Comparison of ENCODE assay signal across 9 cellular contexts in the genomic region with DNA sequence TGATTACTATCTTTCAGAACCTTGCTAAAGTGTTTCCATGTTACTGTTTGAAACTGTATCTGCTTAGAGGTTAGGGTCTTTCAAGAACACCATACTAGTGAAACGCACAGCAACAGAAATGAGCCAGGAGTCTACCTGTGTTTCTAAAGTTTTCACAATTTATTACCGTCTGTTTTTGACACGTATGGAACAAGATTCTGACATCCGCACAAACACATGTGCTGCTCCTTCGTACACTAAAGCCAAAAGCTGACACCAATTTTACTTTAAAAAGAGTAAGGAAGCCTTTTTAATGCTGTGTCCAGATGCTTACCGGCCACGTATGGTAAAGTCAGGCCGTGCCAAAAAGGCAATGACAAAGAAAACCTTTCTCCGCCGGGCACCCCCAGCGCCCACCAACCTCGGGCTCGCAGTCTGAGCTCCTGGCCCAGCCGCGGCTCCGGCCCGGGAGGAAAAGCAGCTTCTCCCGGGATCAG. TPM values are rescaled to one million over a fixed set of nuclear protein-coding genes. Genes with fewer than 3 reads are reported as not detected.
A peak's percentile ranks its signal among the peaks of the same experiment; 100 is the strongest.
DNase-seq lines count a peak whose midpoint lies in the region; ATAC-seq, FAIRE-seq and TF ChIP-seq lines count a peak whose summit lies in the region.
"Had no signal": no experiment of that assay in that cellular context is flagged by ENCODE, and none has a peak within 500 bp of the region (broad histone marks: within the 10 kb centered on the region; RNA-seq: fewer than 3 reads in every experiment).

No MANE protein-coding gene starts in this region.

- POLR2A ChIA-PET in GM12878 (lab: Charles Lee), result interaction anchor here (1.2 kb wide), 1 partner anchor 13 kb away, joined by 3 read pairs; no protein-coding TSS in a partner anchor

- WGBS in GM12878 (ENCODE audit: insufficient coverage, insufficient replicate concordance, low lambda C conversion rate, missing lambda C conversion rate), result under 1% methylated on average over 18 of the region's 18 CpGs
- 0 to 3% methylated on average over 1 to 8 of the region's 18 CpGs for WGBS in mesodermal cell (ENCODE audit: insufficient coverage in 2 of 2), 2 experiments

- SMC1A ChIA-PET in GM12878 (lab: Charles Lee; ENCODE audit: uncharacterized antibody, unreplicated experiment), result interaction anchor here (0.6 to 2.8 kb wide), 4 partner anchors 8 to 1733 kb away, joined by 3 to 9 read pairs (median 4); no protein-coding TSS in a partner anchor

- no peaks in the 10 kb centered on the region for H3K9me3 ChIP-seq in GM12878 (replicated peaks; ENCODE audit: control insufficient read depth, insufficient read depth, low read length)
- H3K9me3 ChIP-seq in mesodermal cell (ENCODE audit: control insufficient read depth, low read length), result no peaks in the 10 kb centered on the region

- TF ChIP-seq EP300 in GM12878 (IDR thresholded peaks at IDR 0.05; ENCODE audit: borderline replicate concordance in 1 of 2, control insufficient read depth in 1 of 2, low read depth in 2 of 2, low read length in 2 of 2), result no peak

- ATAC-seq in HG03045 (IDR thresholded peaks at IDR 0.05; ENCODE audit: unreplicated experiment), result peak; percentile 3
- peak; percentile 25 for ATAC-seq in GM12878

- RAD21 ChIA-PET in GM12878 (lab: Charles Lee; ENCODE audit: unreplicated experiment), result interaction anchor here (2.6 kb wide), 1 partner anchor 264 kb away, joined by 11 read pairs; no protein-coding TSS in a partner anchor

- H3K27ac ChIP-seq in GM12878 (ENCODE audit: control insufficient read depth, insufficient read depth) (peak overlapping the region; percentile 94), mesodermal cell (ENCODE audit: low read depth, low read length, severe bottlenecking) (peak overlapping the region; percentile 72)

- peaks cover 0 to 2% of the 10 kb centered on the region in 2 experiments; a peak in 2 of 4 replicates for H3K27me3 ChIP-seq in GM12878 (replicated peaks in 1 of 2; ENCODE audit: control insufficient read depth in 2 of 2, insufficient read depth in 2 of 2, low read length in 1 of 2)

- H3K79me2 ChIP-seq in GM12878 (ENCODE audit: control insufficient read depth, insufficient read depth, low read length), result peaks cover 44% of the 10 kb centered on the region

- TF ChIP-seq CTCF in GM12865 (IDR thresholded peaks at IDR 0.05; ENCODE audit: insufficient read depth, low read depth, low read length, missing control alignments), result no peak
- TF ChIP-seq CTCF in GM12878 (IDR thresholded peaks at IDR 0.05 in 2 of 3, conservative IDR thresholded peaks at IDR 0.05 in 1 of 3; ENCODE audit: control insufficient read depth in 2 of 3, extremely low read depth in 1 of 3, insufficient read depth in 1 of 3, low read depth in 3 of 3, low read length in 3 of 3), result no peak

- CTCF ChIA-PET in GM12878 (lab: Yijun Ruan, JAX), result interaction anchor here (0.7 to 4.4 kb wide), 18 partner anchors 8 to 436 kb away, joined by 3 to 32 read pairs (median 5); a partner anchor contains a TSS

- H2AFZ ChIP-seq in GM12878 (ENCODE audit: control insufficient read depth, low read depth, low read length), result no peak overlapping the region; the same call in 1 of the 2 replicates

- H3K9ac ChIP-seq in GM12878 (ENCODE audit: control insufficient read depth, insufficient read depth, low read length), result peak overlapping the region; percentile 99

- no peaks in the 10 kb centered on the region; the same call in 1 of the 2 replicates for H4K20me1 ChIP-seq in GM12878 (ENCODE audit: control insufficient read depth, insufficient read depth)

- peaks cover 13 to 33% of the 10 kb centered on the region in 2 experiments for H3K36me3 ChIP-seq in GM12878 (ENCODE audit: control insufficient read depth in 2 of 2, insufficient read depth in 2 of 2, low read length in 1 of 2)
- peaks cover 42% of the 10 kb centered on the region for H3K36me3 ChIP-seq in mesodermal cell (ENCODE audit: control insufficient read depth, insufficient read depth, low read length)

- FAIRE-seq in GM12878 (lab: Jason Lieb, UNC), result peak; percentile 89

- TSS peak; percentile 62 for BruUV-seq in GM12878 (replicated peaks; lab: Mats Ljungman, UMichigan)

- H3K4me1 ChIP-seq in GM12878 (ENCODE audit: control insufficient read depth, insufficient read depth, low read length), result peaks cover 4% of the 10 kb centered on the region; the same call in 1 of the 2 replicates
- H3K4me1 ChIP-seq in mesodermal cell (ENCODE audit: control insufficient read depth, insufficient read depth, low read length, poor library complexity, severe bottlenecking), result peaks cover 10% of the 10 kb centered on the region

- peak overlapping the region; percentile 90 for H3K4me3 ChIP-seq in GM12865 (ENCODE audit: low read depth, low read length)
- H3K4me3 ChIP-seq in GM12878, result peak overlapping the region; percentile 83
- H3K4me3 ChIP-seq in mesodermal cell (ENCODE audit: extremely low read depth, insufficient read depth, low read length, poor library complexity, severe bottlenecking), result peak overlapping the region; percentile 68

- no peak for TF ChIP-seq POLR2A in GM12878 (IDR thresholded peaks at IDR 0.05; ENCODE audit: low read depth, low read length)

- TF ChIP-seq RAD21 in GM12878 (IDR thresholded peaks at IDR 0.05; ENCODE audit: insufficient read depth, low read depth, low read length), result no peak

- DNase-seq in GM12865 (ENCODE audit: low read depth) (no peak), GM12878 (ENCODE audit: low read depth, low spot score) (no peak), NCI-H82 (lab: John Stamatoyannopoulos, UW) (no peak), foreskin melanocyte (no peak), NCI-H1436 (lab: John Stamatoyannopoulos, UW) (no peak), H4 (ENCODE audit: low spot score) (no peak)

- intact Hi-C loops in GM12878 (cut with micrococcal nuclease; ENCODE audit: unreplicated experiment), result no loop called here

- peak overlapping the region; percentile 68 for H3K4me2 ChIP-seq in GM12878 (ENCODE audit: control insufficient read depth, insufficient read depth)

- in situ Hi-C loops in GM12878 (cut with MboI), result loop anchor here (10.0 kb wide), 1 partner anchor 1578 kb away; a partner anchor contains a TSS

RNA-seq across cellular contexts. Expression of a gene that starts 0.5 kb away (rescaled TPM):
- 245 and 264 TPM in 2 replicates for total RNA-seq in GM12878 (2013; cell fraction: nucleolus; rRNA removed)
- 2,058 and 2,209 TPM in 2 replicates for total RNA-seq in GM12878 (2014; rRNA removed)
- 2,377 and 2,415 TPM in 2 replicates for total RNA-seq in GM12878 (2014; rRNA removed; fragmentation: Illumina TruSeq; extraction: Trizol)
- 1,872 and 1,950 TPM in 2 replicates for total RNA-seq in GM12878 (2021)
- polyA plus RNA-seq in GM12878 (2011; ENCODE audit: low read depth), result 3,382 TPM
- 2,950 and 2,951 TPM in 2 replicates for polyA plus RNA-seq in GM12878 (2011; rRNA removed)
- polyA plus RNA-seq in GM12878 (2011; cell fraction: cytosol; rRNA removed), result 3,063 and 3,447 TPM in 2 replicates
- polyA plus RNA-seq in GM12878 (2011; cell fraction: nucleus; rRNA removed), result 1,192 and 1,272 TPM in 2 replicates
- 3,368 and 3,751 TPM in 2 replicates for polyA plus RNA-seq in GM12878 (2012)
- polyA plus RNA-seq in GM12878 (2014; fragmentation: Illumina TruSeq; extraction: Trizol), result 3,485 and 4,083 TPM in 2 replicates
- 1,000 to 10,000 TPM; 1,791 to 1,844 TPM for polyA plus RNA-seq in GM12878 (2014; fragmentation: Nextera tagmentation; extraction: Ambion mirVana)
- polyA plus RNA-seq in GM12878 (2014; rRNA removed), result 2,579 and 2,978 TPM in 2 replicates
- polyA plus RNA-seq in GM12878 (2016; fragmentation: Nextera tagmentation; extraction: Ambion mirVana), result 100 to 1,000 TPM; 655 to 682 TPM
- polyA minus RNA-seq in GM12878 (2011; rRNA and poly(A)+ RNA removed), result 1,871 and 1,904 TPM in 2 replicates
- 549 and 570 TPM in 2 replicates for polyA minus RNA-seq in GM12878 (2011; cell fraction: cytosol; rRNA and poly(A)+ RNA removed)
- polyA minus RNA-seq in GM12878 (2011; cell fraction: nucleus; rRNA and poly(A)+ RNA removed), result 225 and 312 TPM in 2 replicates
- 827 TPM for polyA plus RNA-seq in mesodermal cell (2013, experiment 1 of 2)
- 794 TPM for polyA plus RNA-seq in mesodermal cell (2013, experiment 2 of 2)
- total RNA-seq in H4 (2014; rRNA removed; shearing (Covaris generic)), result 1,565 and 1,610 TPM in 2 replicates

RNA-seq across cellular contexts. Expression of a gene that starts 29.2 kb away (rescaled TPM):
- total RNA-seq in GM12878 (2013; cell fraction: nucleolus; rRNA removed), result not detected in 2 replicates
- total RNA-seq in GM12878 (2014; rRNA removed) (0.22 TPM in 1 of 2 replicates, not detected in the other), GM12878 (2014; rRNA removed; fragmentation: Illumina TruSeq; extraction: Trizol) (not detected in 2 replicates), GM12878 (2021) (not detected in 2 replicates)
- not detected for polyA plus RNA-seq in GM12878 (2011; ENCODE audit: low read depth)
- polyA plus RNA-seq in GM12878 (2011; rRNA removed) (0.30 TPM in 1 of 2 replicates, not detected in the other), GM12878 (2014; fragmentation: Illumina TruSeq; extraction: Trizol) (not detected in 2 replicates), GM12878 (2014; fragmentation: Nextera tagmentation; extraction: Ambion mirVana) (not detected), GM12878 (2014; rRNA removed) (0.36 and 0.56 TPM in 2 replicates), GM12878 (2016; fragmentation: Nextera tagmentation; extraction: Ambion mirVana) (not detected)
- 0.10 TPM in 1 of 2 replicates, not detected in the other for polyA plus RNA-seq in GM12878 (2011; cell fraction: cytosol; rRNA removed)
- polyA plus RNA-seq in GM12878 (2011; cell fraction: nucleus; rRNA removed), result 0.33 TPM in 1 of 2 replicates, not detected in the other
- polyA plus RNA-seq in GM12878 (2012), result not detected in 2 replicates
- polyA minus RNA-seq in GM12878 (2011; rRNA and poly(A)+ RNA removed), result 0.26 TPM in 1 of 2 replicates, not detected in the other
- not detected in 2 replicates for polyA minus RNA-seq in GM12878 (2011; cell fraction: cytosol; rRNA and poly(A)+ RNA removed)
- not detected in 2 replicates for polyA minus RNA-seq in GM12878 (2011; cell fraction: nucleus; rRNA and poly(A)+ RNA removed)
- 3.3 TPM for polyA plus RNA-seq in mesodermal cell (2013, experiment 1 of 2)
- polyA plus RNA-seq in mesodermal cell (2013, experiment 2 of 2), result 1.9 TPM
- total RNA-seq in H4 (2014; rRNA removed; shearing (Covaris generic)), result 0.33 and 1.1 TPM in 2 replicates
- total RNA-seq: T-helper 2 cell treated with Interferon-gamma antibody and Interleukin-4, amounts not matched to agents 100 ng/mL and 5 ng/mL, for 36 hours had no signal

RNA-seq across cellular contexts. Expression of a gene that starts 37.7 kb away (rescaled TPM):
- 3.8 and 4.3 TPM in 2 replicates for total RNA-seq in GM12878 (2013; cell fraction: nucleolus; rRNA removed)
- total RNA-seq in GM12878 (2014; rRNA removed), result 6.5 and 6.6 TPM in 2 replicates
- 11.1 and 12.3 TPM in 2 replicates for total RNA-seq in GM12878 (2014; rRNA removed; fragmentation: Illumina TruSeq; extraction: Trizol)
- total RNA-seq in GM12878 (2021), result 8.0 and 8.8 TPM in 2 replicates
- polyA plus RNA-seq in GM12878 (2011; ENCODE audit: low read depth), result 1.9 TPM
- polyA plus RNA-seq in GM12878 (2011; rRNA removed), result 6.6 and 10.6 TPM in 2 replicates
- polyA plus RNA-seq in GM12878 (2011; cell fraction: cytosol; rRNA removed), result 2.1 and 2.4 TPM in 2 replicates
- 3.3 and 4.1 TPM in 2 replicates for polyA plus RNA-seq in GM12878 (2011; cell fraction: nucleus; rRNA removed)
- polyA plus RNA-seq in GM12878 (2012), result 2.8 and 3.9 TPM in 2 replicates
- polyA plus RNA-seq in GM12878 (2014; fragmentation: Illumina TruSeq; extraction: Trizol), result 10.4 and 12.3 TPM in 2 replicates
- 1 to 10 TPM; 4.7 to 5.6 TPM for polyA plus RNA-seq in GM12878 (2014; fragmentation: Nextera tagmentation; extraction: Ambion mirVana)
- 4.6 and 5.6 TPM in 2 replicates for polyA plus RNA-seq in GM12878 (2014; rRNA removed)
- polyA plus RNA-seq in GM12878 (2016; fragmentation: Nextera tagmentation; extraction: Ambion mirVana), result 10 to 100 TPM; 11.0 to 13.1 TPM
- polyA minus RNA-seq in GM12878 (2011; rRNA and poly(A)+ RNA removed), result 6.0 and 9.0 TPM in 2 replicates
- 2.8 and 4.8 TPM in 2 replicates for polyA minus RNA-seq in GM12878 (2011; cell fraction: cytosol; rRNA and poly(A)+ RNA removed)
- polyA minus RNA-seq in GM12878 (2011; cell fraction: nucleus; rRNA and poly(A)+ RNA removed), result 2.5 and 3.2 TPM in 2 replicates
- 5.0 TPM for polyA plus RNA-seq in mesodermal cell (2013, experiment 1 of 2)
- 6.1 TPM for polyA plus RNA-seq in mesodermal cell (2013, experiment 2 of 2)
- total RNA-seq in H4 (2014; rRNA removed; shearing (Covaris generic)), result 8.6 and 13.1 TPM in 2 replicates
